Comparison of ENCODE assay signal across 8 cellular contexts in genomic region chr11:14380947-14381555, GRCh38. TPM values are rescaled to one million over a fixed set of nuclear protein-coding genes. Genes with fewer than 3 reads are reported as not detected.
DNase-seq lines count a peak whose midpoint lies in the region; ATAC-seq, FAIRE-seq and TF ChIP-seq lines count a peak whose summit lies in the region.

No MANE protein-coding gene starts in this region.

- DNase-seq in A549 (ENCODE audit: low read depth in 1 of 2, low spot score in 1 of 2) = peak; percentile 58 to 72
- DNase-seq in RPMI8226 = peak; percentile 38
- peak; percentile 83 for DNase-seq in adipocyte (ENCODE audit: low read depth)
- DNase-seq in Right ventricle myocardium superior = peak; percentile 86
- peak; percentile 87 for DNase-seq in osteoblast (ENCODE audit: insufficient read length, low spot score, missing footprints)
- peak; percentile 76 for DNase-seq in urothelium cell line (ENCODE audit: low spot score)

- H3K27ac ChIP-seq in A549 (peak overlapping the region; percentile 83 to 95), osteoblast (ENCODE audit: low read depth, low read length) (peak overlapping the region; percentile 49)

- TF ChIP-seq EP300 in A549 (IDR thresholded peaks at IDR 0.05) = no peak

- peak; percentile 76 for TF ChIP-seq POLR2A in A549 (IDR thresholded peaks at IDR 0.05; ENCODE audit: low read length)

- no peaks in the 10 kb centered on the region for H3K79me2 ChIP-seq in osteoblast (ENCODE audit: insufficient read depth, low read length)

- peak overlapping the region; percentile 77 for H3K4me2 ChIP-seq in A549
- H3K4me2 ChIP-seq in osteoblast (ENCODE audit: insufficient read depth, low read length) = peak overlapping the region; percentile 91

- TF ChIP-seq CTCF in A549 (IDR thresholded peaks at IDR 0.05) (no peak), osteoblast (IDR thresholded peaks at IDR 0.05; ENCODE audit: extremely low read depth, low read depth, low read length) (no peak)

- H3K9me3 ChIP-seq in A549 = no peaks in the 10 kb centered on the region
- H3K9me3 ChIP-seq in adipocyte (ENCODE audit: control insufficient read depth, low read length) = no peaks in the 10 kb centered on the region
- H3K9me3 ChIP-seq in osteoblast (ENCODE audit: low read depth, low read length) = no peaks in the 10 kb centered on the region

- H3K4me1 ChIP-seq in A549 = peaks cover 21% of the 10 kb centered on the region
- peaks cover 40% of the 10 kb centered on the region for H3K4me1 ChIP-seq in adipocyte (ENCODE audit: control insufficient read depth, insufficient read depth, low read length)
- peaks cover 12% of the 10 kb centered on the region for H3K4me1 ChIP-seq in osteoblast (ENCODE audit: insufficient read depth, low read length)

- 3% methylated on average over 28 of the region's 54 CpGs for WGBS in A549 (ENCODE audit: missing lambda C conversion rate)

- H3K4me3 ChIP-seq in A549 (peak overlapping the region; percentile 50), adipocyte (ENCODE audit: low read length) (peak overlapping the region; percentile 78), osteoblast (ENCODE audit: insufficient read depth, low read length) (peak overlapping the region; percentile 73)

- H3K9ac ChIP-seq in adipocyte (ENCODE audit: low read length) = peak overlapping the region; percentile 89

- POLR2A ChIA-PET in A549 (lab: Yijun Ruan, JAX) = interaction anchor here (1.0 to 1.1 kb wide), 2 partner anchors 41 to 74 kb away, joined by 4 to 12 read pairs; no protein-coding TSS in a partner anchor

- FAIRE-seq in A549 (lab: Jason Lieb, UNC) = no peak
- no peak for FAIRE-seq in urothelium cell line (lab: Jason Lieb, UNC)

- ATAC-seq in A549 (peak; percentile 95 to 96), GM18858 (IDR thresholded peaks at IDR 0.05; ENCODE audit: unreplicated experiment) (peak; percentile 69), HG03097 (IDR thresholded peaks at IDR 0.05; ENCODE audit: low FRiP score, unreplicated experiment) (peak; percentile 87), Right ventricle myocardium superior (ENCODE audit: poor library complexity) (peak; percentile 98)

- intact Hi-C loops in Right ventricle myocardium superior (cut with DNase I) = no loop called here

- no peak; a peak in 1 of 5 replicates for TF ChIP-seq RAD21 in A549 (conservative IDR thresholded peaks at IDR 0.05 in 1 of 2, IDR thresholded peaks at IDR 0.05 in 1 of 2)

- no peaks in the 10 kb centered on the region for H4K20me1 ChIP-seq in osteoblast (ENCODE audit: insufficient read depth, low read length)

- H3K27me3 ChIP-seq in adipocyte (replicated peaks; ENCODE audit: control insufficient read depth, insufficient read depth, low read length) (no peaks in the 10 kb centered on the region), osteoblast (ENCODE audit: insufficient read depth, low read length) (no peaks in the 10 kb centered on the region)

- H2AFZ ChIP-seq in osteoblast (ENCODE audit: low read length) = peak overlapping the region; percentile 90

- H3K36me3 ChIP-seq in adipocyte (ENCODE audit: control insufficient read depth, insufficient read depth, low read length, severe bottlenecking) (no peaks in the 10 kb centered on the region), osteoblast (ENCODE audit: insufficient read depth, low read length) (no peaks in the 10 kb centered on the region)

- CTCF ChIA-PET in A549 (lab: Yijun Ruan, JAX) = interaction anchor here (0.9 to 2.2 kb wide), 5 partner anchors 10 to 80 kb away, joined by 3 to 8 read pairs (median 4); no protein-coding TSS in a partner anchor

TF ChIP-seq in A549, 52 proteins besides CTCF, POLR2A, EP300 and RAD21:
- TF ChIP-seq E2F6 (IDR thresholded peaks at IDR 0.05; ENCODE audit: borderline replicate concordance, low read depth) (peak; percentile 88), TFCP2L1 (CRISPR knock-in tag; IDR thresholded peaks at IDR 0.05) (no peak), JUN (IDR thresholded peaks at IDR 0.05) (peak in 1 of 2 experiments; percentile 55; a peak in 2 of 5 replicates), MAX (IDR thresholded peaks at IDR 0.05) (peak; percentile 93), MYC (IDR thresholded peaks at IDR 0.05; ENCODE audit: borderline replicate concordance, low read length) (no peak; the same call in 1 of the 2 replicates), BCL3 (IDR thresholded peaks at IDR 0.05) (0 out of 3 replicates have a peak, but pooled peaks have one; percentile 20), ELK1 (IDR thresholded peaks at IDR 0.05; ENCODE audit: low read depth, low read length) (no peak), CHD4 (IDR thresholded peaks at IDR 0.05; ENCODE audit: borderline replicate concordance) (no peak), RNF2 (IDR thresholded peaks at IDR 0.05; ENCODE audit: borderline replicate concordance, low read depth) (peak; percentile 60; the same call in 1 of the 2 replicates)

RNA-seq across cellular contexts. Expression of gene RRAS2, which starts 22.1 kb away (rescaled TPM):
- polyA plus RNA-seq in A549 (2011; rRNA removed) = 39.7 and 48.2 TPM in 2 replicates
- polyA plus RNA-seq in A549 (2012; cell fraction: cytosol; rRNA removed) = 17.1 and 21.7 TPM in 2 replicates
- 8.8 and 10.4 TPM in 2 replicates for polyA plus RNA-seq in A549 (2012; cell fraction: nucleus; rRNA removed)
- 37.9 to 44.0 TPM (median 40.2 TPM) in 3 replicates for polyA plus RNA-seq in A549 (2017; fragmentation: RNase III; extraction: RNeasy Plus Mini Kit Qiagen cat#74134 plus additional on column Dnase treatment)
- polyA minus RNA-seq in A549 (2011; rRNA and poly(A)+ RNA removed) = 7.8 and 9.1 TPM in 2 replicates
- total RNA-seq in Right ventricle myocardium superior = 26.5 TPM
- total RNA-seq in osteoblast = 91.1 and 101 TPM in 2 replicates

Comparison
In these comparisons a context has a peak if more than half of its experiments do, and no peak if none do; other contexts are left out.
1. Peak in every context shown above with its lines: DNase-seq, ATAC-seq, H3K4me3 ChIP-seq and H3K27ac ChIP-seq.